1 cellular context compared by ENCODE assay signal in genomic region chr15:49169880-49170597, GRCh38.
TF ChIP-seq lines count a peak whose summit lies in the region.

GALK2 (plus strand) TSS chr15:49170247; CDS start chr15:49170323, 76 bp downstream.

TF ChIP-seq in HepG2, 621 proteins besides CTCF, POLR2A, EP300 and RAD21 (continued from another document and continues in another):
- TF ChIP-seq SKIL (CRISPR knock-in tag; IDR thresholded peaks at IDR 0.05; ENCODE audit: borderline replicate concordance) (no peak), BATF2 (CRISPR knock-in tag; IDR thresholded peaks at IDR 0.05) (no peak), ZNF746 (CRISPR knock-in tag; IDR thresholded peaks at IDR 0.05) (0 out of 2 replicates have a peak, but pooled peaks have one; percentile 41), CENPX (CRISPR knock-in tag; IDR thresholded peaks at IDR 0.05) (no peak), KAT7 (CRISPR knock-in tag; IDR thresholded peaks at IDR 0.05; ENCODE audit: borderline replicate concordance) (no peak), ATF1 (CRISPR knock-in tag; IDR thresholded peaks at IDR 0.05) (peak; percentile 71; the same call in 1 of the 2 replicates), SRSF4 (IDR thresholded peaks at IDR 0.05; ENCODE audit: low read depth, low read length, poor library complexity, severe bottlenecking) (no peak), ZNF18 (CRISPR knock-in tag; IDR thresholded peaks at IDR 0.05; ENCODE audit: insufficient replicate concordance) (peak; percentile 44), ZBTB26 (CRISPR knock-in tag; IDR thresholded peaks at IDR 0.05; ENCODE audit: borderline replicate concordance) (0 out of 2 replicates have a peak, but pooled peaks have one; percentile 28), ZNF253 (CRISPR knock-in tag; IDR thresholded peaks at IDR 0.05; ENCODE audit: borderline replicate concordance) (peak; percentile 72; the same call in 1 of the 2 replicates), ARID2 (CRISPR knock-in tag; IDR thresholded peaks at IDR 0.05; ENCODE audit: borderline replicate concordance) (no peak), HINFP (CRISPR knock-in tag; IDR thresholded peaks at IDR 0.05; ENCODE audit: low read depth) (peak; percentile 82; the same call in 1 of the 2 replicates), TGIF2 (CRISPR knock-in tag; IDR thresholded peaks at IDR 0.05) (peak; percentile 87), FOXA3 (CRISPR knock-in tag; IDR thresholded peaks at IDR 0.05) (peak; percentile 50; the same call in 1 of the 2 replicates), ZNF230 (CRISPR knock-in tag; IDR thresholded peaks at IDR 0.05) (peak; percentile 76; the same call in 1 of the 2 replicates), LBX2 (CRISPR knock-in tag; IDR thresholded peaks at IDR 0.05; ENCODE audit: borderline replicate concordance) (0 out of 2 replicates have a peak, but pooled peaks have one; percentile 33), ZNF704 (CRISPR knock-in tag; IDR thresholded peaks at IDR 0.05; ENCODE audit: borderline replicate concordance) (peak; percentile 82; the same call in 1 of the 2 replicates), NR2F2 (IDR thresholded peaks at IDR 0.05; ENCODE audit: borderline replicate concordance, low read depth) (no peak), ZBTB10 (CRISPR knock-in tag; IDR thresholded peaks at IDR 0.05; ENCODE audit: borderline replicate concordance) (no peak), LRRFIP1 (CRISPR knock-in tag; conservative IDR thresholded peaks at IDR 0.05) (no peak), THRA (CRISPR knock-in tag; IDR thresholded peaks at IDR 0.05; ENCODE audit: borderline replicate concordance) (no peak), ATF7 (IDR thresholded peaks at IDR 0.05) (no peak), ATF7 (CRISPR knock-in tag; IDR thresholded peaks at IDR 0.05) (no peak), TEAD2 (CRISPR knock-in tag; IDR thresholded peaks at IDR 0.05) (no peak), MAFG (CRISPR knock-in tag; IDR thresholded peaks at IDR 0.05) (no peak), ZNF512B (CRISPR knock-in tag; IDR thresholded peaks at IDR 0.05; ENCODE audit: borderline replicate concordance) (no peak), SP1 (IDR thresholded peaks at IDR 0.05) (no peak), SP1 (CRISPR knock-in tag; IDR thresholded peaks at IDR 0.05) (peak; percentile 41; the same call in 1 of the 2 replicates), ZNF772 (CRISPR knock-in tag; IDR thresholded peaks at IDR 0.05) (no peak), EEA1 (CRISPR knock-in tag; IDR thresholded peaks at IDR 0.05; ENCODE audit: borderline replicate concordance) (no peak), ZNF720 (CRISPR knock-in tag; IDR thresholded peaks at IDR 0.05) (0 out of 2 replicates have a peak, but pooled peaks have one; percentile 51), ZNF674 (CRISPR knock-in tag; IDR thresholded peaks at IDR 0.05; ENCODE audit: low read depth) (no peak), RXRB (CRISPR knock-in tag; IDR thresholded peaks at IDR 0.05; ENCODE audit: borderline replicate concordance) (no peak; the same call in 1 of the 2 replicates), SYNCRIP (IDR thresholded peaks at IDR 0.05; ENCODE audit: insufficient read depth, low read depth, low read length) (no peak), KDM3A (CRISPR knock-in tag; IDR thresholded peaks at IDR 0.05; ENCODE audit: low read depth) (no peak), CBFB (CRISPR knock-in tag; IDR thresholded peaks at IDR 0.05) (no peak), MXD4 (CRISPR knock-in tag; IDR thresholded peaks at IDR 0.05) (no peak; the same call in none of the 2 replicates), ETS1 (CRISPR knock-in tag; IDR thresholded peaks at IDR 0.05) (no peak), ZNF761 (CRISPR knock-in tag; conservative IDR thresholded peaks at IDR 0.05) (no peak), MIER2 (CRISPR knock-in tag; IDR thresholded peaks at IDR 0.05) (0 out of 2 replicates have a peak, but pooled peaks have one; percentile 14), HNRNPUL1 (IDR thresholded peaks at IDR 0.05; ENCODE audit: low read depth, low read length) (no peak), RFX1 (IDR thresholded peaks at IDR 0.05) (no peak)
